17 cellular contexts compared by ENCODE assay signal in genomic region chr22:30240541-30241417, GRCh38. TPM values are rescaled to one million over a fixed set of nuclear protein-coding genes. Genes with fewer than 3 reads are reported as not detected.
A peak's percentile ranks its signal among the peaks of the same experiment; 100 is the strongest.
DNase-seq lines count a peak whose midpoint lies in the region; ATAC-seq and TF ChIP-seq lines count a peak whose summit lies in the region.
"Had no signal": no experiment of that assay in that cellular context is flagged by ENCODE, and none has a peak within 500 bp of the region (broad histone marks: within the 10 kb centered on the region; RNA-seq: fewer than 3 reads in every experiment).

No MANE protein-coding gene starts in this region.

- H3K4me2 ChIP-seq in PC-9, result no peak overlapping the region

- in situ Hi-C loops in brain microvascular endothelial cell (cut with HindIII; ENCODE audit: low pct_ligation_motif_present, low sequenced_read_pairs), result no loop called here

- BruUV-seq in PC-9 (replicated peaks; lab: Mats Ljungman, UMichigan), result TSS peak; percentile 12

- intact Hi-C loops in PC-9 (cut with micrococcal nuclease; ENCODE audit: unreplicated experiment), result no loop called here
- intact Hi-C loops in vagina (cut with DNase I), result no loop called here

- H3K4me3 ChIP-seq in PC-9, result no peak overlapping the region
- no peak overlapping the region for H3K4me3 ChIP-seq in brain microvascular endothelial cell (ENCODE audit: low read depth, low read length)
- H3K4me3 ChIP-seq in vagina, result no peak overlapping the region

- H3K27me3 Mint-ChIP-seq in stimulated activated naive CD8-positive, alpha-beta T cell treated with anti-CD3 and anti-CD28 coated beads, Interleukin-15, Interleukin-2, amounts not matched to agents 100 ng/mL and 50 ng/mL, for 24 hours, result no peaks in the 10 kb centered on the region
- no peaks in the 10 kb centered on the region for H3K27me3 Mint-ChIP-seq in stimulated activated naive CD8-positive, alpha-beta T cell treated with anti-CD3 and anti-CD28 coated beads, Interleukin-15, amount 100 ng/mL, for 72 hours

- no peak for TF ChIP-seq POLR2A in vagina (IDR thresholded peaks at IDR 0.05)

- H3K36me3 ChIP-seq in PC-9 (ENCODE audit: low read depth), result peaks cover 38% of the 10 kb centered on the region
- peaks cover 52% of the 10 kb centered on the region for H3K36me3 ChIP-seq in brain microvascular endothelial cell (replicated peaks)
- no peaks in the 10 kb centered on the region for H3K36me3 ChIP-seq in vagina

- H3K27ac Mint-ChIP-seq in stimulated activated naive CD8-positive, alpha-beta T cell treated with anti-CD3 and anti-CD28 coated beads, Interleukin-15, Interleukin-2, amounts not matched to agents 100 ng/mL and 50 ng/mL, for 24 hours, result peak overlapping the region; percentile 31
- H3K27ac Mint-ChIP-seq in stimulated activated naive CD8-positive, alpha-beta T cell treated with anti-CD3 and anti-CD28 coated beads, Interleukin-15, amount 100 ng/mL, for 72 hours, result peak overlapping the region in 1 of 2 donors; percentile 23

- peaks cover 13% of the 10 kb centered on the region for H3K79me2 ChIP-seq in PC-9 (ENCODE audit: low read depth)

- POLR2A ChIA-PET in PC-9 (lab: Charles Lee; ENCODE audit: unreplicated experiment), result no interaction called here

- no peaks in the 10 kb centered on the region for H3K9me3 Mint-ChIP-seq in stimulated activated naive CD8-positive, alpha-beta T cell treated with anti-CD3 and anti-CD28 coated beads, Interleukin-15, Interleukin-2, amounts not matched to agents 100 ng/mL and 50 ng/mL, for 24 hours
- no peaks in the 10 kb centered on the region for H3K9me3 Mint-ChIP-seq in stimulated activated naive CD8-positive, alpha-beta T cell treated with anti-CD3 and anti-CD28 coated beads, Interleukin-15, amount 100 ng/mL, for 72 hours
- H3K9me3 Mint-ChIP-seq: neural crest cell had no signal

- H3K36me3 Mint-ChIP-seq in stimulated activated naive CD8-positive, alpha-beta T cell treated with anti-CD3 and anti-CD28 coated beads, Interleukin-15, Interleukin-2, amounts not matched to agents 100 ng/mL and 50 ng/mL, for 24 hours (ENCODE audit: low read depth), result peaks cover 45% of the 10 kb centered on the region

- DNase-seq in stimulated activated naive CD8-positive, alpha-beta T cell treated with anti-CD3 and anti-CD28 coated beads, Interleukin-15, amount 100 ng/mL, for 72 hours, result no peak
- DNase-seq in PC-9 (no peak), brain microvascular endothelial cell (no peak), vagina (ENCODE audit: extremely low spot score in 2 of 2) (no peak)
- DNase-seq: head of caudate nucleus, left colon, NCI-H1436 treated with DMSO at 0.1 percent for 48 hours, NCI-H510A treated with DMSO at 0.1 percent for 48 hours, SHP77 had no signal

- peaks cover 51% of the 10 kb centered on the region for H3K4me1 ChIP-seq in PC-9 (replicated peaks; ENCODE audit: insufficient read depth)
- H3K4me1 ChIP-seq in vagina, result peaks cover 36% of the 10 kb centered on the region

- no peaks in the 10 kb centered on the region for H3K9me3 ChIP-seq in PC-9 (ENCODE audit: insufficient read depth, low read depth)
- H3K9me3 ChIP-seq in vagina, result no peaks in the 10 kb centered on the region

- no peak for ATAC-seq in stimulated activated naive CD8-positive, alpha-beta T cell treated with anti-CD3 and anti-CD28 coated beads, Interleukin-15, amount 100 ng/mL, for 72 hours
- ATAC-seq in GM21717 (IDR thresholded peaks at IDR 0.05; ENCODE audit: unreplicated experiment) (no peak), SK-N-SH treated with all-trans-retinoic acid at 6 μM for 48 hours (no peak), GM18861 (IDR thresholded peaks at IDR 0.05; ENCODE audit: unreplicated experiment) (no peak)
- ATAC-seq: left colon had no signal

- TF ChIP-seq CTCF in PC-9 (conservative IDR thresholded peaks at IDR 0.05) (no peak), brain microvascular endothelial cell (IDR thresholded peaks at IDR 0.05; ENCODE audit: low read depth, low read length, missing control alignments) (no peak), vagina (IDR thresholded peaks at IDR 0.05) (no peak)

- peaks cover 49% of the 10 kb centered on the region for H3K4me1 Mint-ChIP-seq in stimulated activated naive CD8-positive, alpha-beta T cell treated with anti-CD3 and anti-CD28 coated beads, Interleukin-15, Interleukin-2, amounts not matched to agents 100 ng/mL and 50 ng/mL, for 24 hours (ENCODE audit: low read depth)
- H3K4me1 Mint-ChIP-seq in stimulated activated naive CD8-positive, alpha-beta T cell treated with anti-CD3 and anti-CD28 coated beads, Interleukin-15, amount 100 ng/mL, for 72 hours, result peaks cover 89% of the 10 kb centered on the region

- H2AFZ ChIP-seq in PC-9, result no peak overlapping the region

- H3K9me2 ChIP-seq in PC-9 (ENCODE audit: insufficient read depth), result no peaks in the 10 kb centered on the region

- no peaks in the 10 kb centered on the region for H4K20me1 ChIP-seq in PC-9 (ENCODE audit: insufficient read depth)

- H3K4me3 Mint-ChIP-seq in stimulated activated naive CD8-positive, alpha-beta T cell treated with anti-CD3 and anti-CD28 coated beads, Interleukin-15, Interleukin-2, amounts not matched to agents 100 ng/mL and 50 ng/mL, for 24 hours, result peak overlapping the region; percentile 56
- peak overlapping the region in 1 of 2 donors; percentile 19 for H3K4me3 Mint-ChIP-seq in stimulated activated naive CD8-positive, alpha-beta T cell treated with anti-CD3 and anti-CD28 coated beads, Interleukin-15, amount 100 ng/mL, for 72 hours
- H3K4me3 Mint-ChIP-seq: neural crest cell had no signal

- H3K27ac ChIP-seq in PC-9 (peak overlapping the region; percentile 50; the same call in 1 of the 2 replicates), brain microvascular endothelial cell (peak overlapping the region; percentile 95), vagina (peak overlapping the region; percentile 47)

- H3K27me3 ChIP-seq in PC-9 (ENCODE audit: insufficient read depth, low read depth), result no peaks in the 10 kb centered on the region
- no peaks in the 10 kb centered on the region for H3K27me3 ChIP-seq in brain microvascular endothelial cell (replicated peaks)
- no peaks in the 10 kb centered on the region for H3K27me3 ChIP-seq in vagina

- CTCF ChIA-PET in PC-9 (lab: Charles Lee), result interaction anchor here (0.6 kb wide), 1 partner anchor 154 kb away, joined by 3 read pairs; no protein-coding TSS in a partner anchor

- H3F3A ChIP-seq in PC-9 (ENCODE audit: insufficient read depth, low read depth), result peaks cover 69% of the 10 kb centered on the region

TF ChIP-seq in SK-N-SH treated with all-trans-retinoic acid at 6 μM for 48 hours, 23 proteins besides CTCF, POLR2A, EP300 and RAD21:
- TF ChIP-seq ZFP30 (CRISPR knock-in tag; IDR thresholded peaks at IDR 0.05), result no peak
- TF ChIP-seq ARNTL (CRISPR knock-in tag; IDR thresholded peaks at IDR 0.05; ENCODE audit: borderline replicate concordance, low read depth), result no peak
- no peak for TF ChIP-seq TOX (CRISPR knock-in tag; IDR thresholded peaks at IDR 0.05; ENCODE audit: borderline replicate concordance)
- TF ChIP-seq BACH2 (CRISPR knock-in tag; IDR thresholded peaks at IDR 0.05; ENCODE audit: borderline replicate concordance), result no peak
- TF ChIP-seq CSRNP3 (CRISPR knock-in tag; IDR thresholded peaks at IDR 0.05), result no peak
- no peak for TF ChIP-seq CREB5 (CRISPR knock-in tag; IDR thresholded peaks at IDR 0.05; ENCODE audit: low read depth)
- no peak for TF ChIP-seq ZNF565 (CRISPR knock-in tag; conservative IDR thresholded peaks at IDR 0.05; ENCODE audit: low read depth)
- no peak for TF ChIP-seq ZNF70 (CRISPR knock-in tag; IDR thresholded peaks at IDR 0.05)

RNA-seq across cellular contexts. Expression of gene LIF, which starts 5.8 kb away (rescaled TPM):
- total RNA-seq in PC-9 (2021) (17.2 and 17.4 TPM in 2 replicates), vagina (0.49 TPM)
- total RNA-seq: temporal lobe had no signal

RNA-seq across cellular contexts. Expression of gene OSM, which starts 25.9 kb away (rescaled TPM):
- total RNA-seq in PC-9 (2021), result not detected in 2 replicates
- total RNA-seq in vagina, result not detected
- total RNA-seq: endothelial cell of umbilical vein, H7, neural crest cell had no signal

RNA-seq across cellular contexts. Expression of gene CASTOR1, which starts 48.5 kb away (rescaled TPM):
- total RNA-seq in PC-9 (2021) (10.6 and 11.1 TPM in 2 replicates), vagina (51.8 TPM)

Comparison
In these comparisons a context has a peak if more than half of its experiments do, and no peak if none do; other contexts are left out.
1. RNA of gene LIF, which starts 5.8 kb away (total RNA-seq): 17.2 to 17.4 TPM in PC-9; 0.49 TPM in vagina (single experiment); every median in the first group is over 10 times any median in the second.
2. Peak in every context shown above with its lines, with median percentiles within 50 percentile points of each other: H3K27ac ChIP-seq.